ENCODE assay signal across 10 cellular contexts in genomic region chr5:10726179-10726912, GRCh38. TPM values are rescaled to one million over a fixed set of nuclear protein-coding genes. Genes with fewer than 3 reads are reported as not detected.
DNase-seq lines count a peak whose midpoint lies in the region; ATAC-seq and TF ChIP-seq lines count a peak whose summit lies in the region.
"Had no signal": no experiment of that assay in that cellular context is flagged by ENCODE, and none has a peak within 500 bp of the region (broad histone marks: within the 10 kb centered on the region; RNA-seq: fewer than 3 reads in every experiment).

No MANE protein-coding gene starts in this region.

- H3K4me1 Mint-ChIP-seq in activated T-cell treated with anti-CD3 and anti-CD28 coated beads, Interleukin-2, amount 50 U/mL, for 24 hours (ENCODE audit: low read depth): peaks cover 28% of the 10 kb centered on the region
- H3K4me1 Mint-ChIP-seq in stimulated activated naive B cell treated with anti-CD40 and anti-IgM and Interleukin-4, amounts not matched to agents 10 μg/mL and 1 μg/mL and 100 μg/mL, for 72 hours: peaks cover 42 to 65% of the 10 kb centered on the region in 2 donors

- DNase-seq in activated T-cell treated with anti-CD3 and anti-CD28 coated beads, Interleukin-2, amount 50 U/mL, for 24 hours: no peak
- no peak for DNase-seq in activated T-cell treated with anti-CD3 and anti-CD28 coated beads, Interleukin-2, amount 50 U/mL, for 1 hour
- DNase-seq in colonic mucosa (no peak), NCI-H345 (lab: John Stamatoyannopoulos, UW) (no peak)
- no peak for DNase-seq in stimulated activated naive B cell treated with anti-CD40 and anti-IgM and Interleukin-4, amounts not matched to agents 10 μg/mL and 1 μg/mL and 100 μg/mL, for 72 hours
- DNase-seq in activated CD4-positive, alpha-beta T cell treated with anti-CD3 and anti-CD28 coated beads, Interleukin-2, amount 50 U/mL, for 4 hours: no peak
- DNase-seq: NCI-H446 treated with DMSO at 0.1 percent for 48 hours had no signal

- no peaks in the 10 kb centered on the region for H3K27me3 ChIP-seq in colonic mucosa
- H3K27me3 ChIP-seq: neutrophil had no signal

- H3K9me3 ChIP-seq in colonic mucosa: no peaks in the 10 kb centered on the region
- H3K9me3 ChIP-seq: neutrophil had no signal

- no peak for TF ChIP-seq CTCF in colonic mucosa (IDR thresholded peaks at IDR 0.05)

- no peaks in the 10 kb centered on the region for H3K36me3 ChIP-seq in colonic mucosa

- H3K9ac ChIP-seq in colonic mucosa (ENCODE audit: low read depth in 2 of 2, low read length in 2 of 2): no peak overlapping the region

- intact Hi-C loops in colonic mucosa (cut with DNase I): no loop called here

- H3K27ac ChIP-seq in colonic mucosa: peak overlapping the region; percentile 55

- peak overlapping the region; percentile 24 for H3K27ac Mint-ChIP-seq in activated T-cell treated with anti-CD3 and anti-CD28 coated beads, Interleukin-2, amount 50 U/mL, for 24 hours
- peak overlapping the region; percentile 22 for H3K27ac Mint-ChIP-seq in stimulated activated naive B cell treated with anti-CD40 and anti-IgM and Interleukin-4, amounts not matched to agents 10 μg/mL and 1 μg/mL and 100 μg/mL, for 72 hours

- no peak overlapping the region for H3K4me3 ChIP-seq in colonic mucosa

- no peaks in the 10 kb centered on the region for H3K27me3 Mint-ChIP-seq in activated T-cell treated with anti-CD3 and anti-CD28 coated beads, Interleukin-2, amount 50 U/mL, for 24 hours
- H3K27me3 Mint-ChIP-seq in stimulated activated naive B cell treated with anti-CD40 and anti-IgM and Interleukin-4, amounts not matched to agents 10 μg/mL and 1 μg/mL and 100 μg/mL, for 72 hours: no peaks in the 10 kb centered on the region

- no peaks in the 10 kb centered on the region for H3K4me1 ChIP-seq in colonic mucosa

- H3K36me3 Mint-ChIP-seq in activated T-cell treated with anti-CD3 and anti-CD28 coated beads, Interleukin-2, amount 50 U/mL, for 24 hours (ENCODE audit: low read depth): peaks cover 53% of the 10 kb centered on the region
- H3K36me3 Mint-ChIP-seq in stimulated activated naive B cell treated with anti-CD40 and anti-IgM and Interleukin-4, amounts not matched to agents 10 μg/mL and 1 μg/mL and 100 μg/mL, for 72 hours: peaks cover 56 to 57% of the 10 kb centered on the region in 2 donors

- ATAC-seq in HG03378 (IDR thresholded peaks at IDR 0.05; ENCODE audit: unreplicated experiment): peak; percentile 22
- peak; percentile 44 to 50 for ATAC-seq in stimulated activated naive B cell treated with anti-CD40 and anti-IgM and Interleukin-4, amounts not matched to agents 10 μg/mL and 1 μg/mL and 100 μg/mL, for 72 hours (replicated peaks)
- no peak for ATAC-seq in GM18873 (IDR thresholded peaks at IDR 0.05; ENCODE audit: low FRiP score, unreplicated experiment)

- H3K4me3 Mint-ChIP-seq in activated T-cell treated with anti-CD3 and anti-CD28 coated beads, Interleukin-2, amount 50 U/mL, for 24 hours: no peak overlapping the region
- peak overlapping the region in 1 of 2 donors; percentile 46 for H3K4me3 Mint-ChIP-seq in stimulated activated naive B cell treated with anti-CD40 and anti-IgM and Interleukin-4, amounts not matched to agents 10 μg/mL and 1 μg/mL and 100 μg/mL, for 72 hours

- H3K9me3 Mint-ChIP-seq in activated T-cell treated with anti-CD3 and anti-CD28 coated beads, Interleukin-2, amount 50 U/mL, for 24 hours: no peaks in the 10 kb centered on the region
- H3K9me3 Mint-ChIP-seq in stimulated activated naive B cell treated with anti-CD40 and anti-IgM and Interleukin-4, amounts not matched to agents 10 μg/mL and 1 μg/mL and 100 μg/mL, for 72 hours: peaks cover 0 to 1% of the 10 kb centered on the region in 2 donors

RNA-seq across cellular contexts. Expression of gene DAP, which starts 34.7 kb away (rescaled TPM):
- total RNA-seq in colonic mucosa: 100 to 1,000 TPM; 106 to 133 TPM
